ENCODE assay signal across 14 cellular contexts in genomic region chr2:126645211-126645618, GRCh38. TPM values are rescaled to one million over a fixed set of nuclear protein-coding genes. Genes with fewer than 3 reads are reported as not detected.
DNase-seq lines count a peak whose midpoint lies in the region; ATAC-seq and TF ChIP-seq lines count a peak whose summit lies in the region.
"Had no signal": no experiment of that assay in that cellular context is flagged by ENCODE, and none has a peak within 500 bp of the region (broad histone marks: within the 10 kb centered on the region; RNA-seq: fewer than 3 reads in every experiment).

No MANE protein-coding gene starts in this region.

- H3K27ac Mint-ChIP-seq in T-helper 2 cell treated with Interferon-gamma antibody and Interleukin-4, amounts not matched to agents 5 μg/mL and 100 μg/mL, for 36 hours: no peak overlapping the region

- H3K9me3 ChIP-seq in upper lobe of right lung: no peaks in the 10 kb centered on the region
- no peaks in the 10 kb centered on the region for H3K9me3 ChIP-seq in gastroesophageal sphincter
- no peaks in the 10 kb centered on the region for H3K9me3 ChIP-seq in Peyer's patch

- intact Hi-C loops in upper lobe of right lung (cut with DNase I): no loop called here

- TF ChIP-seq POLR2A in gastroesophageal sphincter (IDR thresholded peaks at IDR 0.05): no peak
- no peak for TF ChIP-seq POLR2A in Peyer's patch (IDR thresholded peaks at IDR 0.05)

- DNase-seq in T-helper 2 cell treated with Interferon-gamma antibody and Interleukin-4, amounts not matched to agents 5 μg/mL and 100 μg/mL, for 36 hours (ENCODE audit: low spot score): peak; percentile 1
- DNase-seq in T-helper 2 cell: no peak
- DNase-seq in upper lobe of right lung: no peak
- DNase-seq in GM03348 (ENCODE audit: low spot score): no peak
- no peak for DNase-seq in Peyer's patch
- DNase-seq: effector CD4-positive, alpha-beta T cell; HCEC 1CT; NCI-H1092 treated with DMSO at 0.1 percent for 48 hours; PC-9 had no signal

- H3K27me3 Mint-ChIP-seq in T-helper 2 cell treated with Interferon-gamma antibody and Interleukin-4, amounts not matched to agents 5 μg/mL and 100 μg/mL, for 36 hours (ENCODE audit: low read depth): peaks cover 18% of the 10 kb centered on the region

- 74 to 83% methylated on average over 1 of the region's 1 CpG for WGBS in gastroesophageal sphincter (ENCODE audit: low coverage in 1 of 2), 2 donors

- peaks cover 4% of the 10 kb centered on the region for H3K9me3 Mint-ChIP-seq in T-helper 2 cell treated with Interferon-gamma antibody and Interleukin-4, amounts not matched to agents 5 μg/mL and 100 μg/mL, for 36 hours

- H3K36me3 ChIP-seq in upper lobe of right lung: no peaks in the 10 kb centered on the region
- no peaks in the 10 kb centered on the region for H3K36me3 ChIP-seq in gastroesophageal sphincter
- no peaks in the 10 kb centered on the region for H3K36me3 ChIP-seq in Peyer's patch

- H3K4me1 Mint-ChIP-seq in T-helper 2 cell treated with Interferon-gamma antibody and Interleukin-4, amounts not matched to agents 5 μg/mL and 100 μg/mL, for 36 hours (ENCODE audit: low read depth): peaks cover 3% of the 10 kb centered on the region

- no peak overlapping the region for H3K27ac ChIP-seq in upper lobe of right lung
- no peak overlapping the region for H3K27ac ChIP-seq in gastroesophageal sphincter
- peak overlapping the region in 1 of 4 donors; percentile 17 for H3K27ac ChIP-seq in Peyer's patch
- H3K27ac ChIP-seq: 22Rv1, PC-9, skin epidermis had no signal

- peak; percentile 46 for ATAC-seq in HG02840 (IDR thresholded peaks at IDR 0.05; ENCODE audit: low FRiP score, unreplicated experiment)
- peak; percentile 36 for ATAC-seq in HG03565 (IDR thresholded peaks at IDR 0.05; ENCODE audit: unreplicated experiment)
- peak; percentile 36 for ATAC-seq in upper lobe of right lung
- ATAC-seq in gastroesophageal sphincter: no peak

- H3K36me3 Mint-ChIP-seq in T-helper 2 cell treated with Interferon-gamma antibody and Interleukin-4, amounts not matched to agents 5 μg/mL and 100 μg/mL, for 36 hours (ENCODE audit: low read depth): no peaks in the 10 kb centered on the region

- no peak for TF ChIP-seq EP300 in gastroesophageal sphincter (IDR thresholded peaks at IDR 0.05)

- H3K4me3 ChIP-seq in upper lobe of right lung (no peak overlapping the region), gastroesophageal sphincter (no peak overlapping the region), Peyer's patch (no peak overlapping the region)
- H3K4me3 ChIP-seq: PC-9, skin epidermis had no signal

- H3K27me3 ChIP-seq in upper lobe of right lung (no peaks in the 10 kb centered on the region), gastroesophageal sphincter (no peaks in the 10 kb centered on the region), Peyer's patch (no peaks in the 10 kb centered on the region)

- TF ChIP-seq CTCF in upper lobe of right lung (IDR thresholded peaks at IDR 0.05) (no peak), gastroesophageal sphincter (IDR thresholded peaks at IDR 0.05) (no peak), Peyer's patch (IDR thresholded peaks at IDR 0.05) (no peak)

- H3K4me1 ChIP-seq in upper lobe of right lung (no peaks in the 10 kb centered on the region), gastroesophageal sphincter (no peaks in the 10 kb centered on the region), Peyer's patch (no peaks in the 10 kb centered on the region)

- no peak overlapping the region for H3K4me3 Mint-ChIP-seq in T-helper 2 cell treated with Interferon-gamma antibody and Interleukin-4, amounts not matched to agents 5 μg/mL and 100 μg/mL, for 36 hours

RNA-seq across cellular contexts. Expression of gene GYPC, which starts 10.7 kb away (rescaled TPM):
- total RNA-seq in upper lobe of right lung (76.7 TPM), gastroesophageal sphincter (100 to 1,000 TPM in 2 of 4 donors, 10 to 100 TPM in 2; 93.4 to 151 (median 108) TPM), Peyer's patch (10 to 100 TPM; 17.4 to 78.4 (median 19.7) TPM)
- total RNA-seq: PC-9 had no signal
